Comparison of ENCODE assay signal across 28 cellular contexts in genomic region chr13:28885191-28885590, GRCh38.
"Had no signal": no experiment of that assay in that cellular context is flagged by ENCODE, and none has a peak within 500 bp of the region (broad histone marks: within the 10 kb centered on the region; RNA-seq: fewer than 3 reads in every experiment).

No MANE protein-coding gene starts in this region.

- H3K4me1 ChIP-seq: Peyer's patch, SJCRH30 had no signal

- H3K4me1 Mint-ChIP-seq: activated CD4-positive, alpha-beta memory T cell treated with anti-CD3 and anti-CD28 coated beads, Interleukin-2, amount 10 ng/mL, durations not matched to agents 7 days and 5 days; activated CD4-positive, alpha-beta T cell treated with anti-CD3 and anti-CD28 coated beads for 36 hours; activated naive CD4-positive, alpha-beta T cell treated with anti-CD3 and anti-CD28 coated beads, Interleukin-2, amount 10 ng/mL, durations not matched to agents 7 days and 5 days; activated naive CD8-positive, alpha-beta T cell treated with anti-CD3 and anti-CD28 coated beads for 36 hours; T-helper 17 cell had no signal

- H3K9me3 ChIP-seq: MG63, Peyer's patch, SJCRH30 had no signal

- H3K36me3 Mint-ChIP-seq: activated naive CD4-positive, alpha-beta T cell treated with anti-CD3 and anti-CD28 coated beads, Interleukin-2, amount 10 ng/mL, durations not matched to agents 7 days and 5 days; activated naive CD8-positive, alpha-beta T cell treated with anti-CD3 and anti-CD28 coated beads for 36 hours had no signal

- ATAC-seq: activated CD4-positive, alpha-beta T cell treated with anti-CD3 and anti-CD28 coated beads for 36 hours; activated T-cell treated with anti-CD3 and anti-CD28 coated beads, Interleukin-2, amount 50 U/mL, for 72 hours; T-helper 17 cell had no signal

- H3K9me3 Mint-ChIP-seq: activated CD4-positive, alpha-beta memory T cell treated with anti-CD3 and anti-CD28 coated beads, Interleukin-2, amount 10 ng/mL, durations not matched to agents 7 days and 5 days; activated naive CD4-positive, alpha-beta T cell treated with anti-CD3 and anti-CD28 coated beads, Interleukin-2, amount 10 ng/mL, durations not matched to agents 7 days and 5 days; activated naive CD8-positive, alpha-beta T cell treated with anti-CD3 and anti-CD28 coated beads for 36 hours; activated T-helper 2 cell treated with anti-CD3 and anti-CD28 coated beads, Interferon-gamma antibody, Interleukin-2, Interleukin-4, amounts not matched to agents 10 μg/mL and 5 μg/mL and 100 μg/mL, durations not matched to agents 14 hours and 24 hours and 36 hours had no signal

- DNase-seq: activated CD4-positive, alpha-beta memory T cell treated with anti-CD3 and anti-CD28 coated beads, Interleukin-2, amount 10 ng/mL, durations not matched to agents 7 days and 5 days; activated CD4-positive, alpha-beta T cell treated with anti-CD3 and anti-CD28 coated beads for 36 hours; activated CD4-positive, alpha-beta T cell treated with anti-CD3 and anti-CD28 coated beads, Interleukin-2, amount 50 U/mL, for 1 hour; activated CD8-positive, alpha-beta memory T cell treated with anti-CD3 and anti-CD28 coated beads, Interleukin-2, amount 50 U/mL, for 4 hours; activated gamma-delta T cell treated with Interleukin-2 at 50 U/mL for 16 hours; activated naive CD4-positive, alpha-beta T cell treated with anti-CD3 and anti-CD28 coated beads, Interleukin-2, amount 10 ng/mL, durations not matched to agents 7 days and 5 days; activated naive CD8-positive, alpha-beta T cell treated with anti-CD3 and anti-CD28 coated beads for 36 hours; activated T-cell treated with anti-CD3 and anti-CD28 coated beads, Interleukin-2, amount 50 U/mL, for 72 hours; brain microvascular endothelial cell; KG1; MG63; MV-4-11; NCI-H1092 treated with DMSO at 0.1 percent for 48 hours; NCI-H1417 treated with DMSO at 0.1 percent for 48 hours; NCI-H1694; NCI-H2029; NCI-H446; NCI-H526; NK-92 treated with Interleukin-12 subunit alpha and Interleukin-12 subunit beta, amount 100 ng/mL, for 24 hours; Peyer's patch; Right ventricle myocardium superior; SJCRH30; T-helper 17 cell; T1000; WERI-Rb-1 had no signal

- H3K36me3 ChIP-seq: brain microvascular endothelial cell, cardiac muscle cell, MG63, Peyer's patch, SJCRH30, WERI-Rb-1 had no signal

- H3K27me3 Mint-ChIP-seq: activated CD4-positive, alpha-beta memory T cell treated with anti-CD3 and anti-CD28 coated beads, Interleukin-2, amount 10 ng/mL, durations not matched to agents 7 days and 5 days; activated naive CD4-positive, alpha-beta T cell treated with anti-CD3 and anti-CD28 coated beads, Interleukin-2, amount 10 ng/mL, durations not matched to agents 7 days and 5 days; T-helper 17 cell had no signal

- H3K27me3 ChIP-seq: brain microvascular endothelial cell, cardiac muscle cell, Peyer's patch, SJCRH30 had no signal

- H3K27ac Mint-ChIP-seq: activated CD4-positive, alpha-beta memory T cell treated with anti-CD3 and anti-CD28 coated beads, Interleukin-2, amount 10 ng/mL, durations not matched to agents 7 days and 5 days; activated CD4-positive, alpha-beta T cell treated with anti-CD3 and anti-CD28 coated beads for 36 hours; activated naive CD4-positive, alpha-beta T cell treated with anti-CD3 and anti-CD28 coated beads, Interleukin-2, amount 10 ng/mL, durations not matched to agents 7 days and 5 days; activated naive CD8-positive, alpha-beta T cell treated with anti-CD3 and anti-CD28 coated beads for 36 hours; activated T-cell treated with anti-CD3 and anti-CD28 coated beads, Interleukin-2, amount 50 U/mL, for 72 hours; activated T-helper 2 cell treated with anti-CD3 and anti-CD28 coated beads, Interferon-gamma antibody, Interleukin-2, Interleukin-4, amounts not matched to agents 10 μg/mL and 5 μg/mL and 100 μg/mL, durations not matched to agents 14 hours and 24 hours and 36 hours; T-helper 17 cell had no signal

- H3K4me3 ChIP-seq: cardiac muscle cell, MG63, Peyer's patch, SJCRH30 had no signal

- H3K27ac ChIP-seq: brain microvascular endothelial cell, cardiac muscle cell, Peyer's patch, RWPE1, SJCRH30, WERI-Rb-1 had no signal

- H3K4me3 Mint-ChIP-seq: activated CD4-positive, alpha-beta memory T cell treated with anti-CD3 and anti-CD28 coated beads, Interleukin-2, amount 10 ng/mL, durations not matched to agents 7 days and 5 days; activated CD4-positive, alpha-beta T cell treated with anti-CD3 and anti-CD28 coated beads for 36 hours; activated naive CD4-positive, alpha-beta T cell treated with anti-CD3 and anti-CD28 coated beads, Interleukin-2, amount 10 ng/mL, durations not matched to agents 7 days and 5 days; activated naive CD8-positive, alpha-beta T cell treated with anti-CD3 and anti-CD28 coated beads for 36 hours; activated T-cell treated with anti-CD3 and anti-CD28 coated beads, Interleukin-2, amount 50 U/mL, for 72 hours; T-helper 17 cell had no signal
